11 cellular contexts compared by ENCODE assay signal in genomic region chr1:32239335-32239734, GRCh38. TPM values are rescaled to one million over a fixed set of nuclear protein-coding genes. Genes with fewer than 3 reads are reported as not detected.
DNase-seq lines count a peak whose midpoint lies in the region; ATAC-seq and TF ChIP-seq lines count a peak whose summit lies in the region.
"Had no signal": no experiment of that assay in that cellular context is flagged by ENCODE, and none has a peak within 500 bp of the region (broad histone marks: within the 10 kb centered on the region; RNA-seq: fewer than 3 reads in every experiment).

No MANE protein-coding gene starts in this region.

- H3K23ac ChIP-seq in neuronal stem cell (ENCODE audit: low read depth, low read length, poor library complexity), result peak overlapping the region; percentile 85

- peak overlapping the region; percentile 28 for H3K27ac Mint-ChIP-seq in chondrocyte (ENCODE audit: unreplicated experiment)

- H2BK120ac ChIP-seq in neuronal stem cell (ENCODE audit: low read depth, low read length), result peak overlapping the region; percentile 91

- no peaks in the 10 kb centered on the region for H3K27me3 Mint-ChIP-seq in chondrocyte (ENCODE audit: low read depth)

- peak; percentile 30 for DNase-seq in DMS 273 (lab: John Stamatoyannopoulos, UW; ENCODE audit: unreplicated experiment)
- no peak for DNase-seq in DMS 273 treated with DMSO at 0.1 percent for 48 hours (lab: John Stamatoyannopoulos, UW)
- DNase-seq in NCI-H128 (lab: John Stamatoyannopoulos, UW; ENCODE audit: unreplicated experiment), result peak; percentile 28
- DNase-seq in chondrocyte (ENCODE audit: low spot score), result no peak
- DNase-seq in neuronal stem cell (ENCODE audit: low spot score), result no peak
- no peak for DNase-seq in cerebellar nuclear complex (lab: John Stamatoyannopoulos, UW)
- no peak for DNase-seq in Peyer's patch
- DNase-seq in right lobe of liver, result no peak
- DNase-seq: 8988T; activated CD4-positive, CD25-positive, alpha-beta regulatory T cell treated with anti-CD3 and anti-CD28 coated beads, Interleukin-2, amount 50 U/mL, for 72 hours; effector CD4-positive, alpha-beta T cell had no signal

- peaks cover 3 to 7% of the 10 kb centered on the region in 2 donors for H3K4me1 ChIP-seq in neuronal stem cell (ENCODE audit: control insufficient read depth in 2 of 2, insufficient read depth in 1 of 2, low read depth in 1 of 2, low read length in 2 of 2)
- H3K4me1 ChIP-seq in Peyer's patch, result peaks cover 0 to 30% (median 5%) of the 10 kb centered on the region in 4 donors
- H3K4me1 ChIP-seq in right lobe of liver, result peaks cover 0 to 13% (median 6%) of the 10 kb centered on the region in 4 donors

- H3K9me3 ChIP-seq in neuronal stem cell (replicated peaks in 1 of 2; ENCODE audit: control insufficient read depth in 2 of 2, insufficient read depth in 1 of 2, low read depth in 1 of 2, low read length in 2 of 2) (no peaks in the 10 kb centered on the region), Peyer's patch (no peaks in the 10 kb centered on the region), right lobe of liver (no peaks in the 10 kb centered on the region)

- H3K36me3 Mint-ChIP-seq in chondrocyte (ENCODE audit: low read depth), result no peaks in the 10 kb centered on the region

- no peak for ATAC-seq in right lobe of liver

- H3K18ac ChIP-seq in neuronal stem cell (ENCODE audit: low read length), result peak overlapping the region; percentile 99

- no peak overlapping the region for H4K8ac ChIP-seq in neuronal stem cell (ENCODE audit: low read depth, low read length)

- peak overlapping the region; percentile 99 for H3K4me2 ChIP-seq in neuronal stem cell (ENCODE audit: insufficient read depth, low read length, poor library complexity, severe bottlenecking)

- H2BK15ac ChIP-seq in neuronal stem cell (ENCODE audit: low read length), result peak overlapping the region; percentile 99

- H2BK5ac ChIP-seq in neuronal stem cell (ENCODE audit: low read length), result peak overlapping the region; percentile 93

- TF ChIP-seq POLR2A in Peyer's patch (IDR thresholded peaks at IDR 0.05) (no peak), right lobe of liver (IDR thresholded peaks at IDR 0.05) (no peak)

- peaks cover 6% of the 10 kb centered on the region for H3K79me1 ChIP-seq in neuronal stem cell (ENCODE audit: low read depth, low read length)

- H2AK5ac ChIP-seq in neuronal stem cell (ENCODE audit: low read depth, low read length), result peak overlapping the region; percentile 75

- no peaks in the 10 kb centered on the region for H3K9me3 Mint-ChIP-seq in chondrocyte (ENCODE audit: low read depth)

- H3K27ac ChIP-seq in neuronal stem cell (replicated peaks; ENCODE audit: low read length) (peak overlapping the region; percentile 92), Peyer's patch (peak overlapping the region in 2 of 4 donors; percentile 81 to 88), right lobe of liver (no peak overlapping the region)

- peak overlapping the region; percentile 100 for H3K14ac ChIP-seq in neuronal stem cell (ENCODE audit: low read length)

- H3K4me3 Mint-ChIP-seq in chondrocyte (ENCODE audit: unreplicated experiment), result peak overlapping the region; percentile 89

- WGBS in neuronal stem cell (ENCODE audit: extremely low coverage in 2 of 2, insufficient read length in 2 of 2, insufficient replicate concordance in 1 of 2), 2 donors, result no CpG with 5 or more reads among the region's 4 CpGs
- WGBS in right lobe of liver (ENCODE audit: insufficient coverage, low coverage, low lambda C conversion rate, missing lambda C conversion rate), result 21% methylated on average over 2 of the region's 4 CpGs

- H3K36me3 ChIP-seq in neuronal stem cell (replicated peaks in 1 of 2; ENCODE audit: control insufficient read depth in 2 of 2, insufficient read depth in 2 of 2, low read length in 2 of 2) (peaks cover 0 to 9% of the 10 kb centered on the region in 2 donors), Peyer's patch (no peaks in the 10 kb centered on the region), right lobe of liver (no peaks in the 10 kb centered on the region)

- no peaks in the 10 kb centered on the region for H3K27me3 ChIP-seq in neuronal stem cell (ENCODE audit: control insufficient read depth in 3 of 3, insufficient read depth in 3 of 3, low read depth in 1 of 3, low read length in 3 of 3)
- no peaks in the 10 kb centered on the region for H3K27me3 ChIP-seq in Peyer's patch
- no peaks in the 10 kb centered on the region for H3K27me3 ChIP-seq in right lobe of liver

- H2BK12ac ChIP-seq in neuronal stem cell (ENCODE audit: low read length), result peak overlapping the region; percentile 84

- no peak overlapping the region for H3K4ac ChIP-seq in neuronal stem cell (ENCODE audit: low read length)

- no peak overlapping the region for H2AFZ ChIP-seq in neuronal stem cell (ENCODE audit: low read length)

- H4K91ac ChIP-seq in neuronal stem cell (ENCODE audit: low read depth, low read length, poor library complexity), result no peak overlapping the region

- peaks cover 38% of the 10 kb centered on the region for H3K4me1 Mint-ChIP-seq in chondrocyte (ENCODE audit: low read depth)

- intact Hi-C loops in right lobe of liver (cut with DNase I), result loop anchor here in 1 of 2 donors (10.0 kb wide), 1 partner anchor 65 kb away; no protein-coding TSS in a partner anchor

- peak overlapping the region in 1 of 2 donors; percentile 92 for H3K4me3 ChIP-seq in neuronal stem cell (ENCODE audit: low read length in 2 of 2)
- no peak overlapping the region for H3K4me3 ChIP-seq in Peyer's patch
- H3K4me3 ChIP-seq in right lobe of liver, result no peak overlapping the region

- TF ChIP-seq CTCF in chondrocyte (IDR thresholded peaks at IDR 0.05) (no peak), Peyer's patch (IDR thresholded peaks at IDR 0.05) (no peak), right lobe of liver (IDR thresholded peaks at IDR 0.05) (no peak)

- peak overlapping the region; percentile 97 for H3K9ac ChIP-seq in neuronal stem cell (ENCODE audit: low read depth, low read length, poor library complexity)

RNA-seq across cellular contexts. Expression of gene FAM167B, which starts 7.7 kb away (rescaled TPM):
- 1.4 to 3.1 TPM (median 2.9 TPM) in 3 replicates for total RNA-seq in chondrocyte
- polyA plus RNA-seq in neuronal stem cell (2013, experiment 1 of 2), result 4.3 TPM
- 4.2 TPM for polyA plus RNA-seq in neuronal stem cell (2013, experiment 2 of 2)
- 1 to 10 TPM in 2 of 4 donors, not detected in 2; 4.1 to 5.1 TPM for total RNA-seq in Peyer's patch
- 1 to 10 TPM; 1.3 to 9.4 (median 5.2) TPM for total RNA-seq in right lobe of liver

RNA-seq across cellular contexts. Expression of gene LCK, which starts 11.7 kb away (rescaled TPM):
- not detected in 3 replicates for total RNA-seq in chondrocyte
- polyA plus RNA-seq in neuronal stem cell (2013, experiment 1 of 2), result 0.01 TPM
- polyA plus RNA-seq in neuronal stem cell (2013, experiment 2 of 2), result 0.08 TPM
- total RNA-seq in Peyer's patch, result 10 to 100 TPM in 2 of 4 donors, 1 to 10 TPM in 2; 8.6 to 59.4 (median 12.4) TPM
- total RNA-seq in right lobe of liver, result 1 to 10 TPM in 4 of 6 experiments, under 1 TPM in 2; 0.73 to 1.7 (median 1.1) TPM

RNA-seq across cellular contexts. Expression of gene EIF3I, which starts 17.1 kb away (rescaled TPM):
- total RNA-seq in chondrocyte (120 to 142 TPM (median 131 TPM) in 3 replicates), Peyer's patch (100 to 1,000 TPM in 1 of 4 donors, 10 to 100 TPM in 3; 76.1 to 105 (median 84.7) TPM), right lobe of liver (100 to 1,000 TPM in 2 of 6 experiments, 10 to 100 TPM in 4; 67.5 to 130 (median 71.9) TPM)
- polyA plus RNA-seq in neuronal stem cell (2013, experiment 1 of 2), result 141 TPM
- polyA plus RNA-seq in neuronal stem cell (2013, experiment 2 of 2), result 146 TPM

RNA-seq across cellular contexts. Expression of gene TMEM234, which starts 17.2 kb away (rescaled TPM):
- 20.8 to 23.9 TPM (median 22.8 TPM) in 3 replicates for total RNA-seq in chondrocyte
- polyA plus RNA-seq in neuronal stem cell (2013, experiment 1 of 2), result 7.0 TPM
- 7.0 TPM for polyA plus RNA-seq in neuronal stem cell (2013, experiment 2 of 2)
- 10 to 100 TPM; 15.9 to 47.0 (median 25.4) TPM for total RNA-seq in Peyer's patch
- 1 to 10 TPM; 3.4 to 7.2 (median 5.9) TPM for total RNA-seq in right lobe of liver

RNA-seq across cellular contexts. Expression of gene DCDC2B, which starts 30.4 kb away (rescaled TPM):
- total RNA-seq in chondrocyte (not detected in 3 replicates), Peyer's patch (under 1 TPM in 1 of 4 donors, not detected in 3; 0.85 TPM), right lobe of liver (not detected)
- polyA plus RNA-seq in neuronal stem cell (2013, experiment 1 of 2), result 0.03 TPM
- not detected for polyA plus RNA-seq in neuronal stem cell (2013, experiment 2 of 2)

Comparison
In these comparisons a context has a peak if more than half of its experiments do, and no peak if none do; other contexts are left out.
1. DNase-seq: peak in DMS 273 (single experiment) and NCI-H128 (single experiment); none in DMS 273 treated with DMSO at 0.1 percent for 48 hours (single experiment), chondrocyte (single experiment), neuronal stem cell (single experiment), cerebellar nuclear complex (0 of 2), Peyer's patch (0 of 3) and right lobe of liver (0 of 3).